Comparison of ENCODE assay signal across 22 cellular contexts in genomic region chr3:72282918-72283317, GRCh38.
DNase-seq lines count a peak whose midpoint lies in the region; ATAC-seq and TF ChIP-seq lines count a peak whose summit lies in the region.
"Had no signal": no experiment of that assay in that cellular context is flagged by ENCODE, and none has a peak within 500 bp of the region (broad histone marks: within the 10 kb centered on the region; RNA-seq: fewer than 3 reads in every experiment).

No MANE protein-coding gene starts in this region.

- no peak for TF ChIP-seq RAD21 in SK-N-SH (IDR thresholded peaks at IDR 0.05; ENCODE audit: low read length)

- 44% methylated on average over 3 of the region's 3 CpGs for WGBS in SK-N-SH (ENCODE audit: low lambda C conversion rate)

- H3K4me2 ChIP-seq in SK-N-SH (no peak overlapping the region), osteoblast (ENCODE audit: insufficient read depth, low read length) (no peak overlapping the region)
- H3K4me2 ChIP-seq: BLaER1 had no signal

- TF ChIP-seq EP300 in SK-N-SH (IDR thresholded peaks at IDR 0.05; ENCODE audit: borderline replicate concordance in 1 of 2, low read depth in 1 of 2, low read length in 1 of 2), result no peak

- H3K36me3 Mint-ChIP-seq in stimulated activated naive B cell treated with anti-CD40 and anti-IgM and Interleukin-4, amounts not matched to agents 10 μg/mL and 1 μg/mL and 100 μg/mL, for 72 hours, result peaks cover 6 to 11% of the 10 kb centered on the region in 2 donors

- H3K4me1 ChIP-seq in SK-N-SH (ENCODE audit: control insufficient read depth in 1 of 2, insufficient read depth in 2 of 2, low read depth in 1 of 2, low read length in 1 of 2), result peaks cover 0 to 3% of the 10 kb centered on the region in 2 experiments; a peak in 2 of 4 replicates
- H3K4me1 ChIP-seq in osteoblast (ENCODE audit: insufficient read depth, low read length), result no peaks in the 10 kb centered on the region
- H3K4me1 ChIP-seq: Peyer's patch, SJSA1 had no signal

- H3K27me3 Mint-ChIP-seq in stimulated activated naive B cell treated with anti-CD40 and anti-IgM and Interleukin-4, amounts not matched to agents 10 μg/mL and 1 μg/mL and 100 μg/mL, for 72 hours, result peaks cover 15 to 33% of the 10 kb centered on the region in 2 donors

- H3K4me3 Mint-ChIP-seq in stimulated activated naive B cell treated with anti-CD40 and anti-IgM and Interleukin-4, amounts not matched to agents 10 μg/mL and 1 μg/mL and 100 μg/mL, for 72 hours, result no peak overlapping the region
- H3K4me3 Mint-ChIP-seq: CD4-positive, CD25-positive, alpha-beta regulatory T cell had no signal

- no peaks in the 10 kb centered on the region for H3F3A ChIP-seq in SK-N-SH (replicated peaks; ENCODE audit: insufficient read depth)

- POLR2A ChIA-PET in SK-N-SH (lab: Yijun Ruan, JAX), result no interaction called here

- TF ChIP-seq CTCF in SK-N-SH (IDR thresholded peaks at IDR 0.05) (no peak), NB4 (IDR thresholded peaks at IDR 0.05; ENCODE audit: low read depth, low read length) (no peak), osteoblast (IDR thresholded peaks at IDR 0.05; ENCODE audit: extremely low read depth, low read depth, low read length) (no peak)

- H3K9me3 ChIP-seq in SK-N-SH (no peaks in the 10 kb centered on the region), osteoblast (ENCODE audit: low read depth, low read length) (peaks cover 9% of the 10 kb centered on the region)
- H3K9me3 ChIP-seq: SJSA1 had no signal

- no peak overlapping the region for H3K27ac Mint-ChIP-seq in stimulated activated naive B cell treated with anti-CD40 and anti-IgM and Interleukin-4, amounts not matched to agents 10 μg/mL and 1 μg/mL and 100 μg/mL, for 72 hours

- CTCF ChIA-PET in SK-N-SH (lab: Yijun Ruan, JAX), result no interaction called here

- ATAC-seq in SK-N-SH treated with all-trans-retinoic acid at 6 μM for 48 hours, result no peak
- peak; percentile 41 to 43 for ATAC-seq in stimulated activated naive B cell treated with anti-CD40 and anti-IgM and Interleukin-4, amounts not matched to agents 10 μg/mL and 1 μg/mL and 100 μg/mL, for 72 hours (replicated peaks)

- H3K4me3 ChIP-seq in SK-N-SH (ENCODE audit: low read depth in 2 of 2, low read length in 1 of 2), result no peak overlapping the region
- H3K4me3 ChIP-seq in NB4 (ENCODE audit: low read depth, low read length), result no peak overlapping the region
- H3K4me3 ChIP-seq in osteoblast (ENCODE audit: insufficient read depth, low read length), result no peak overlapping the region
- H3K4me3 ChIP-seq: BLaER1, Peyer's patch, SJSA1 had no signal

- peaks cover 17 to 37% of the 10 kb centered on the region in 2 donors for H3K4me1 Mint-ChIP-seq in stimulated activated naive B cell treated with anti-CD40 and anti-IgM and Interleukin-4, amounts not matched to agents 10 μg/mL and 1 μg/mL and 100 μg/mL, for 72 hours

- H4K20me1 ChIP-seq in SK-N-SH (ENCODE audit: insufficient read depth), result no peaks in the 10 kb centered on the region
- H4K20me1 ChIP-seq in osteoblast (ENCODE audit: insufficient read depth, low read length), result no peaks in the 10 kb centered on the region
- H4K20me1 ChIP-seq: BLaER1 had no signal

- peaks cover 15 to 16% of the 10 kb centered on the region in 2 donors for H3K9me3 Mint-ChIP-seq in stimulated activated naive B cell treated with anti-CD40 and anti-IgM and Interleukin-4, amounts not matched to agents 10 μg/mL and 1 μg/mL and 100 μg/mL, for 72 hours

- TF ChIP-seq POLR2A in NB4 (IDR thresholded peaks at IDR 0.05; ENCODE audit: extremely low read depth, insufficient read length), result no peak

- H2AFZ ChIP-seq in SK-N-SH (ENCODE audit: low read depth) (no peak overlapping the region), osteoblast (ENCODE audit: low read length) (no peak overlapping the region)

- no peak overlapping the region for H3K9ac ChIP-seq in SK-N-SH
- H3K9ac ChIP-seq: BLaER1 had no signal

- H3K27ac ChIP-seq in SK-N-SH (ENCODE audit: low read depth in 2 of 2, low read length in 1 of 2) (no peak overlapping the region), osteoblast (ENCODE audit: low read depth, low read length) (no peak overlapping the region)
- H3K27ac ChIP-seq: BLaER1, Peyer's patch, SJSA1 had no signal

- DNase-seq in SK-N-SH, result no peak
- DNase-seq in NB4 (ENCODE audit: low read depth), result peak; percentile 20
- DNase-seq in amniotic epithelial cell (ENCODE audit: low read depth), result peak; percentile 21
- no peak for DNase-seq in stimulated activated naive B cell treated with anti-CD40 and anti-IgM and Interleukin-4, amounts not matched to agents 10 μg/mL and 1 μg/mL and 100 μg/mL, for 72 hours
- DNase-seq in activated CD8-positive, alpha-beta memory T cell treated with anti-CD3 and anti-CD28 coated beads, Interleukin-2, amount 50 U/mL, for 48 hours, result no peak
- no peak for DNase-seq in osteoblast (ENCODE audit: insufficient read length, low spot score, missing footprints)
- DNase-seq in globus pallidus (ENCODE audit: low spot score), result no peak
- DNase-seq: CD4-positive, CD25-positive, alpha-beta regulatory T cell; H7; KBM-7; MM.1S; NCI-H1417; NCI-H1694; NCI-H2029 treated with DMSO at 0.1 percent for 48 hours; NCI-H446 treated with DMSO at 0.1 percent for 48 hours; NCI-H526; NCI-H82; NK-92 treated with Interleukin-12 subunit alpha and Interleukin-12 subunit beta, amount 100 ng/mL, for 24 hours; Peyer's patch had no signal

- peaks cover 20% of the 10 kb centered on the region; the same call in 1 of the 2 replicates for H3K27me3 ChIP-seq in SK-N-SH (ENCODE audit: insufficient read depth)
- peaks cover 75% of the 10 kb centered on the region for H3K27me3 ChIP-seq in osteoblast (ENCODE audit: insufficient read depth, low read length)
- H3K27me3 ChIP-seq: Peyer's patch, SJSA1 had no signal

- H3K36me3 ChIP-seq in SK-N-SH (replicated peaks in 1 of 2; ENCODE audit: control insufficient read depth in 1 of 2, insufficient read depth in 2 of 2, low read length in 1 of 2) (no peaks in the 10 kb centered on the region), osteoblast (ENCODE audit: insufficient read depth, low read length) (no peaks in the 10 kb centered on the region)
- H3K36me3 ChIP-seq: BLaER1, Peyer's patch, SJSA1 had no signal

- no peaks in the 10 kb centered on the region for H3K9me2 ChIP-seq in SK-N-SH

- H3K79me2 ChIP-seq in SK-N-SH (ENCODE audit: insufficient read depth) (no peaks in the 10 kb centered on the region), osteoblast (ENCODE audit: insufficient read depth, low read length) (no peaks in the 10 kb centered on the region)

TF ChIP-seq in SK-N-SH treated with all-trans-retinoic acid at 6 μM for 48 hours, 23 proteins besides CTCF, POLR2A, EP300 and RAD21:
- TF ChIP-seq ZNF565 (CRISPR knock-in tag; conservative IDR thresholded peaks at IDR 0.05; ENCODE audit: low read depth) (peak; percentile 89; the same call in 1 of the 2 replicates), ZC3H10 (CRISPR knock-in tag; IDR thresholded peaks at IDR 0.05) (no peak)
TF ChIP-seq in SK-N-SH treated with all-trans-retinoic acid at 6 μM for 48 hours: peak in this region for 1.

TF ChIP-seq in SK-N-SH, 30 proteins besides CTCF, POLR2A, EP300 and RAD21 (continues in another document):
- TF ChIP-seq MEF2A (IDR thresholded peaks at IDR 0.05; ENCODE audit: borderline replicate concordance, low read depth) (no peak), FOSL2 (IDR thresholded peaks at IDR 0.05; ENCODE audit: borderline replicate concordance, low read depth) (no peak), CHD2 (IDR thresholded peaks at IDR 0.05; ENCODE audit: low read length, partially characterized antibody) (no peak), IRF3 (IDR thresholded peaks at IDR 0.05; ENCODE audit: low read depth, low read length) (no peak), USF2 (IDR thresholded peaks at IDR 0.05; ENCODE audit: borderline replicate concordance, low read depth, low read length) (no peak), PBX3 (IDR thresholded peaks at IDR 0.05) (no peak), NRF1 (IDR thresholded peaks at IDR 0.05; ENCODE audit: low read depth, low read length) (no peak), USF1 (IDR thresholded peaks at IDR 0.05; ENCODE audit: borderline replicate concordance, low read depth) (no peak), GABPA (IDR thresholded peaks at IDR 0.05; ENCODE audit: low read depth) (no peak), TAF1 (IDR thresholded peaks at IDR 0.05; ENCODE audit: borderline replicate concordance, low read depth, low read length) (no peak), FOXM1 (IDR thresholded peaks at IDR 0.05; ENCODE audit: low read depth) (no peak), GATA2 (CRISPR knock-in tag; IDR thresholded peaks at IDR 0.05) (no peak)

Comparison
In these comparisons a context has a peak if more than half of its experiments do, and no peak if none do; other contexts are left out.
1. DNase-seq: peak in NB4 (single experiment) and amniotic epithelial cell (single experiment); none in SK-N-SH (single experiment), stimulated activated naive B cell treated with anti-CD40 and anti-IgM and Interleukin-4, amounts not matched to agents 10 μg/mL and 1 μg/mL and 100 μg/mL, for 72 hours (single experiment), activated CD8-positive, alpha-beta memory T cell treated with anti-CD3 and anti-CD28 coated beads, Interleukin-2, amount 50 U/mL, for 48 hours (single experiment), osteoblast (single experiment) and globus pallidus (single experiment).